In the genomic region with DNA sequence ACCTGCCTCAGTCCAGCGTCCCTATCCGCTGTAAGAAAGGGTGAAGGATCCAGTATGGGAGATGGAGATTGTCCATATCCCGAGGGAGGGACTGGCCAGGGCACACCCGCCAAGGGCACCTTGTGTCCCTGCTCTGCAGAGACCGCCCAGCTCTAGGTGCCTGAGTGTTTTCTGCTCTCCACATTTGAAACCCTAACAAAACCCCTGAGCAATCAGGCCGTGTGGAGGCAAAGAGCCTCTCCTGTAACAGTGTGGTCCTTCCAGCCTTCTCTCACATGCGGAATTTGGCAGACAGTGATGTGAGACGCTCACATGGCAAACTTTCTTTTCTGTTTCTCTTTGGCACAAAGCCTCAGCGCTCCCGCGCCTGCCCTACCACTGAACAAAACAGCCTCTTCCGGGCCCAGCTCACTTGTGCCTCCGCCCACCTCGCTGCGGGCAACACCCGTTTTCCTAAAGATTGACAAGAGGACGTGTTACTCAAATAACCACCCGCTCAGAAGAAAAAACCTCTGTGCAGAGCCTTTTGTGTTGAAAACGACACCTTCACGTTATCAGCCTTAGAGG, we compare ENCODE assay signal across 8 cellular contexts.
DNase-seq lines count a peak whose midpoint lies in the region; ATAC-seq and TF ChIP-seq lines count a peak whose summit lies in the region.

No MANE protein-coding gene starts in this region.

- intact Hi-C loops in head of caudate nucleus (cut with DNase I) (no loop called here), gastrocnemius medialis (cut with DNase I; ENCODE audit: low total_unique reads) (no loop called here)

- ATAC-seq in gastrocnemius medialis = peak; percentile 44 to 45
- ATAC-seq in HG03571 (IDR thresholded peaks at IDR 0.05; ENCODE audit: unreplicated experiment) = no peak
- no peak for ATAC-seq in GM21786 (IDR thresholded peaks at IDR 0.05; ENCODE audit: unreplicated experiment)
- ATAC-seq in HG02970 (IDR thresholded peaks at IDR 0.05; ENCODE audit: low FRiP score, unreplicated experiment) = no peak

- H3K27me3 Mint-ChIP-seq in activated CD4-positive, alpha-beta memory T cell treated with anti-CD3 and anti-CD28 coated beads, Interleukin-2, amount 10 ng/mL, durations not matched to agents 7 days and 5 days = no peaks in the 10 kb centered on the region

- peak in 1 of 2 donors; percentile 5 for TF ChIP-seq POLR2A in gastrocnemius medialis (IDR thresholded peaks at IDR 0.05)

- peaks cover 0 to 6% (median 0%) of the 10 kb centered on the region in 3 donors for H3K27me3 ChIP-seq in gastrocnemius medialis

- peak overlapping the region in 1 of 4 donors; percentile 13 for H3K4me3 ChIP-seq in gastrocnemius medialis

- H3K36me3 Mint-ChIP-seq in activated CD4-positive, alpha-beta memory T cell treated with anti-CD3 and anti-CD28 coated beads, Interleukin-2, amount 10 ng/mL, durations not matched to agents 7 days and 5 days (ENCODE audit: low read depth) = no peaks in the 10 kb centered on the region

- no peaks in the 10 kb centered on the region for H3K9me3 ChIP-seq in gastrocnemius medialis

- peak overlapping the region; percentile 55 for H3K4me3 Mint-ChIP-seq in activated CD4-positive, alpha-beta memory T cell treated with anti-CD3 and anti-CD28 coated beads, Interleukin-2, amount 10 ng/mL, durations not matched to agents 7 days and 5 days

- peak overlapping the region; percentile 72 for H3K27ac Mint-ChIP-seq in activated CD4-positive, alpha-beta memory T cell treated with anti-CD3 and anti-CD28 coated beads, Interleukin-2, amount 10 ng/mL, durations not matched to agents 7 days and 5 days

- TF ChIP-seq CTCF in gastrocnemius medialis (IDR thresholded peaks at IDR 0.05 in 4 of 5, conservative IDR thresholded peaks at IDR 0.05 in 1 of 5) = no peak

- H3K9me3 Mint-ChIP-seq in activated CD4-positive, alpha-beta memory T cell treated with anti-CD3 and anti-CD28 coated beads, Interleukin-2, amount 10 ng/mL, durations not matched to agents 7 days and 5 days = no peaks in the 10 kb centered on the region

- DNase-seq in activated gamma-delta T cell treated with Interleukin-2 at 50 U/mL for 16 hours (peak; percentile 48), activated gamma-delta T cell (lab: John Stamatoyannopoulos, UW) (no peak), head of caudate nucleus (peak in 39 of 42 donors; percentile 20 to 72 (median 47)), gastrocnemius medialis (peak; percentile 39 to 62)
- peak; percentile 84 for DNase-seq in activated CD4-positive, alpha-beta memory T cell treated with anti-CD3 and anti-CD28 coated beads, Interleukin-2, amount 10 ng/mL, durations not matched to agents 7 days and 5 days

- POLR2A ChIA-PET in activated CD4-positive, alpha-beta memory T cell treated with anti-CD3 and anti-CD28 coated beads, Interleukin-2, amount 10 ng/mL, durations not matched to agents 7 days and 5 days (lab: Charles Lee) = interaction anchor here (0.7 to 0.8 kb wide), 2 partner anchors 10 to 39 kb away, joined by 3 read pairs; no protein-coding TSS in a partner anchor

- no peak overlapping the region for H3K27ac ChIP-seq in gastrocnemius medialis

- H3K36me3 ChIP-seq in gastrocnemius medialis = no peaks in the 10 kb centered on the region

- peaks cover 9% of the 10 kb centered on the region for H3K4me1 Mint-ChIP-seq in activated CD4-positive, alpha-beta memory T cell treated with anti-CD3 and anti-CD28 coated beads, Interleukin-2, amount 10 ng/mL, durations not matched to agents 7 days and 5 days

- CTCF ChIA-PET in activated CD4-positive, alpha-beta memory T cell treated with anti-CD3 and anti-CD28 coated beads, Interleukin-2, amount 10 ng/mL, durations not matched to agents 7 days and 5 days (lab: Charles Lee) = interaction anchor here (1.1 kb wide), 1 partner anchor 464 kb away, joined by 6 read pairs; no protein-coding TSS in a partner anchor

- in situ Hi-C loops in gastrocnemius medialis (cut with MboI; ENCODE audit: low sequenced_read_pairs in 4 of 4) = no loop called here

- H3K4me1 ChIP-seq in gastrocnemius medialis = no peaks in the 10 kb centered on the region

Comparison
In these comparisons a context has a peak if more than half of its experiments do, and no peak if none do; other contexts are left out.
1. ATAC-seq: peak in gastrocnemius medialis (2 of 2); none in HG03571 (single experiment), GM21786 (single experiment) and HG02970 (single experiment).